ENCODE assay signal across 1 cellular context in genomic region chr9:137169764-137170460, GRCh38.
TF ChIP-seq lines count a peak whose summit lies in the region.

Gene LRRC26, minus strand, starts transcription at chr9:137170051. Its CDS starts 108 bp downstream, at chr9:137169943.

TF ChIP-seq in HepG2, 621 proteins besides CTCF, POLR2A, EP300 and RAD21 (continued from another document):
- TF ChIP-seq, protein P1, sequence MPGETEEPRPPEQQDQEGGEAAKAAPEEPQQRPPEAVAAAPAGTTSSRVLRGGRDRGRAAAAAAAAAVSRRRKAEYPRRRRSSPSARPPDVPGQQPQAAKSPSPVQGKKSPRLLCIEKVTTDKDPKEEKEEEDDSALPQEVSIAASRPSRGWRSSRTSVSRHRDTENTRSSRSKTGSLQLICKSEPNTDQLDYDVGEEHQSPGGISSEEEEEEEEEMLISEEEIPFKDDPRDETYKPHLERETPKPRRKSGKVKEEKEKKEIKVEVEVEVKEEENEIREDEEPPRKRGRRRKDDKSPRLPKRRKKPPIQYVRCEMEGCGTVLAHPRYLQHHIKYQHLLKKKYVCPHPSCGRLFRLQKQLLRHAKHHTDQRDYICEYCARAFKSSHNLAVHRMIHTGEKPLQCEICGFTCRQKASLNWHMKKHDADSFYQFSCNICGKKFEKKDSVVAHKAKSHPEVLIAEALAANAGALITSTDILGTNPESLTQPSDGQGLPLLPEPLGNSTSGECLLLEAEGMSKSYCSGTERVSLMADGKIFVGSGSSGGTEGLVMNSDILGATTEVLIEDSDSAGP (CRISPR knock-in tag; IDR thresholded peaks at IDR 0.05; ENCODE audit: borderline replicate concordance) = no peak; the same call in 1 of the 2 replicates
